1 cellular context compared by ENCODE assay signal in genomic region chr20:1002682-1003561, GRCh38.
TF ChIP-seq lines count a peak whose summit lies in the region.

No MANE protein-coding gene starts in this region.

TF ChIP-seq in K562, 482 proteins besides CTCF, POLR2A, EP300 and RAD21 (continued from another document):
- TF ChIP-seq MCM2 (IDR thresholded peaks at IDR 0.05; ENCODE audit: low read depth) (no peak), PHF8 (IDR thresholded peaks at IDR 0.05; ENCODE audit: borderline replicate concordance, low read length) (no peak), ZFP36 (IDR thresholded peaks at IDR 0.05; ENCODE audit: low read depth, low read length, partially characterized antibody) (peak; percentile 78), POLR3G (IDR thresholded peaks at IDR 0.05; ENCODE audit: extremely low read depth, insufficient read length, insufficient replicate concordance) (no peak), NFIX (CRISPR knock-in tag; IDR thresholded peaks at IDR 0.05; ENCODE audit: low read depth) (no peak), ZNF449 (CRISPR knock-in tag; IDR thresholded peaks at IDR 0.05) (no peak), MEIS2 (IDR thresholded peaks at IDR 0.05; ENCODE audit: partially characterized antibody) (peak; percentile 93), PKNOX1 (IDR thresholded peaks at IDR 0.05) (peak; percentile 87), ZNF217 (CRISPR knock-in tag; IDR thresholded peaks at IDR 0.05) (no peak), RERE (CRISPR knock-in tag; IDR thresholded peaks at IDR 0.05; ENCODE audit: borderline replicate concordance) (no peak), CBFA2T3 (IDR thresholded peaks at IDR 0.05) (peak; percentile 52), HMBOX1 (IDR thresholded peaks at IDR 0.05) (0 out of 2 replicates have a peak, but pooled peaks have one; percentile 12), CTCFL (IDR thresholded peaks at IDR 0.05; ENCODE audit: borderline replicate concordance, insufficient read depth, low read depth, low read length, poor library complexity, severe bottlenecking) (no peak), ZNF124 (CRISPR knock-in tag; IDR thresholded peaks at IDR 0.05) (no peak), MTA1 (IDR thresholded peaks at IDR 0.05; ENCODE audit: borderline replicate concordance) (no peak), ZNF133 (CRISPR knock-in tag; IDR thresholded peaks at IDR 0.05) (no peak), RBM22 (IDR thresholded peaks at IDR 0.05; ENCODE audit: low read depth, low read length, poor library complexity, severe bottlenecking) (no peak), E2F4 (CRISPR knock-in tag; IDR thresholded peaks at IDR 0.05; ENCODE audit: low read depth) (no peak), HDAC2 (IDR thresholded peaks at IDR 0.05) (peak; percentile 31; the same call in 1 of the 2 replicates)
- TF ChIP-seq, protein P1, sequence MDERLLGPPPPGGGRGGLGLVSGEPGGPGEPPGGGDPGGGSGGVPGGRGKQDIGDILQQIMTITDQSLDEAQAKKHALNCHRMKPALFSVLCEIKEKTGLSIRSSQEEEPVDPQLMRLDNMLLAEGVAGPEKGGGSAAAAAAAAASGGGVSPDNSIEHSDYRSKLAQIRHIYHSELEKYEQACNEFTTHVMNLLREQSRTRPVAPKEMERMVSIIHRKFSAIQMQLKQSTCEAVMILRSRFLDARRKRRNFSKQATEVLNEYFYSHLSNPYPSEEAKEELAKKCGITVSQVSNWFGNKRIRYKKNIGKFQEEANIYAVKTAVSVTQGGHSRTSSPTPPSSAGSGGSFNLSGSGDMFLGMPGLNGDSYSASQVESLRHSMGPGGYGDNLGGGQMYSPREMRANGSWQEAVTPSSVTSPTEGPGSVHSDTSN (CRISPR knock-in tag; IDR thresholded peaks at IDR 0.05; ENCODE audit: low read depth): no peak
- TF ChIP-seq, protein P1 (tag; conservative IDR thresholded peaks at IDR 0.05; ENCODE audit: low read depth): peak; percentile 94
